In genomic region chr16:81095953-81096714, GRCh38 we compare ENCODE assay signal across 8 cellular contexts. TPM values are rescaled to one million over a fixed set of nuclear protein-coding genes. Genes with fewer than 3 reads are reported as not detected.
DNase-seq lines count a peak whose midpoint lies in the region; ATAC-seq and TF ChIP-seq lines count a peak whose summit lies in the region.

Gene GCSH (minus strand): TSS chr16:81096395. CDS start chr16:81096278, 117 bp downstream.

- H3K4me2 ChIP-seq in DND-41 (ENCODE audit: insufficient read depth, low read length) (peak within 1 kb of the TSS; percentile 94), GM23338 (peak within 1 kb of the TSS; percentile 87)

- H3K9ac ChIP-seq in DND-41 (ENCODE audit: low read depth, low read length), result peak within 1 kb of the TSS; percentile 92

- H3K36me3 ChIP-seq in DND-41 (ENCODE audit: insufficient read depth, low read length) (no peaks in the 10 kb centered on the region; the same call in 1 of the 2 replicates), GM23338 (ENCODE audit: insufficient read depth) (no peaks in the 10 kb centered on the region)

- intact Hi-C loops in activated T-helper 2 cell treated with anti-CD3 and anti-CD28 coated beads, Interferon-gamma antibody, Interleukin-2, Interleukin-4, amounts not matched to agents 10 μg/mL and 5 μg/mL and 100 μg/mL, durations not matched to agents 14 hours and 24 hours and 36 hours (cut with micrococcal nuclease), result loop anchor here (1.0 to 10.0 kb wide), 4 partner anchors 19 to 219 kb away; partner anchors contain the start of genes ATMIN, C16orf46, CENPN and GAN

- ATAC-seq in DND-41 (ENCODE audit: insufficient read depth, low read depth) (peak; percentile 97), GM23338 (peak; percentile 97)
- ATAC-seq in naive thymus-derived CD8-positive, alpha-beta T cell, result peak; percentile 96

- H3K4me3 Mint-ChIP-seq in GM23338, result peak within 1 kb of the TSS; percentile 84
- H3K4me3 Mint-ChIP-seq in activated T-helper 2 cell treated with anti-CD3 and anti-CD28 coated beads, Interferon-gamma antibody, Interleukin-2, Interleukin-4, amounts not matched to agents 10 μg/mL and 5 μg/mL and 100 μg/mL, durations not matched to agents 14 hours and 24 hours and 36 hours (ENCODE audit: low read depth), result peak within 1 kb of the TSS; percentile 77
- peak within 1 kb of the TSS; percentile 66 to 93 (median 78) for H3K4me3 Mint-ChIP-seq in naive thymus-derived CD8-positive, alpha-beta T cell

- H3K9me3 ChIP-seq in DND-41 (ENCODE audit: insufficient read depth, low read length, severe bottlenecking), result no peaks in the 10 kb centered on the region

- H3K9me3 Mint-ChIP-seq in GM23338, result peaks cover 3% of the 10 kb centered on the region; the same call in 2 of the 3 replicates
- H3K9me3 Mint-ChIP-seq in activated T-helper 2 cell treated with anti-CD3 and anti-CD28 coated beads, Interferon-gamma antibody, Interleukin-2, Interleukin-4, amounts not matched to agents 10 μg/mL and 5 μg/mL and 100 μg/mL, durations not matched to agents 14 hours and 24 hours and 36 hours, result peaks cover 4% of the 10 kb centered on the region
- peaks cover 0 to 4% (median 0%) of the 10 kb centered on the region in 9 donors for H3K9me3 Mint-ChIP-seq in naive thymus-derived CD8-positive, alpha-beta T cell

- H3K79me2 ChIP-seq in DND-41 (ENCODE audit: insufficient read depth, low read length) (peaks cover 41% of the 10 kb centered on the region), GM23338 (replicated peaks; ENCODE audit: insufficient read depth) (peaks cover 45% of the 10 kb centered on the region)

- H3K36me3 Mint-ChIP-seq in GM23338 (ENCODE audit: low read depth), result peaks cover 5% of the 10 kb centered on the region; the same call in 1 of the 3 replicates
- no peaks in the 10 kb centered on the region for H3K36me3 Mint-ChIP-seq in activated T-helper 2 cell treated with anti-CD3 and anti-CD28 coated beads, Interferon-gamma antibody, Interleukin-2, Interleukin-4, amounts not matched to agents 10 μg/mL and 5 μg/mL and 100 μg/mL, durations not matched to agents 14 hours and 24 hours and 36 hours (ENCODE audit: low read depth)
- no peaks in the 10 kb centered on the region for H3K36me3 Mint-ChIP-seq in naive thymus-derived CD8-positive, alpha-beta T cell

- DNase-seq in DND-41 (peak; percentile 100), GM23338 (ENCODE audit: low spot score) (peak; percentile 99), LHCN-M2 (ENCODE audit: low read depth) (peak; percentile 97), RPMI8226 (peak; percentile 96), fibroblast of mammary gland (ENCODE audit: low read depth) (peak; percentile 98)
- peak; percentile 99 for DNase-seq in activated T-helper 2 cell treated with anti-CD3 and anti-CD28 coated beads, Interferon-gamma antibody, Interleukin-2, Interleukin-4, amounts not matched to agents 10 μg/mL and 5 μg/mL and 100 μg/mL, durations not matched to agents 14 hours and 24 hours and 36 hours (ENCODE audit: low spot score)
- peak; percentile 91 to 99 (median 98) for DNase-seq in naive thymus-derived CD8-positive, alpha-beta T cell
- DNase-seq in stimulated activated naive CD4-positive, alpha-beta T cell (lab: John Stamatoyannopoulos, UW), result peak; percentile 96 to 98 (median 98)

- peaks cover 19% of the 10 kb centered on the region for H3K4me1 ChIP-seq in DND-41 (ENCODE audit: insufficient read depth, low read length)
- peaks cover 4% of the 10 kb centered on the region; the same call in 1 of the 2 replicates for H3K4me1 ChIP-seq in GM23338 (ENCODE audit: insufficient read depth)

- H3K4me3 ChIP-seq in DND-41 (ENCODE audit: low read depth in 1 of 2, low read length in 2 of 2), result peak within 1 kb of the TSS; percentile 98
- peak within 1 kb of the TSS; percentile 94 for H3K4me3 ChIP-seq in GM23338
- peak within 1 kb of the TSS; percentile 63 for H3K4me3 ChIP-seq in fibroblast of mammary gland (ENCODE audit: control insufficient read depth, low read depth, low read length)

- peaks cover 2% of the 10 kb centered on the region for H3K27me3 Mint-ChIP-seq in GM23338 (ENCODE audit: insufficient read depth, low read depth, poor library complexity)
- H3K27me3 Mint-ChIP-seq in activated T-helper 2 cell treated with anti-CD3 and anti-CD28 coated beads, Interferon-gamma antibody, Interleukin-2, Interleukin-4, amounts not matched to agents 10 μg/mL and 5 μg/mL and 100 μg/mL, durations not matched to agents 14 hours and 24 hours and 36 hours (ENCODE audit: low read depth), result no peaks in the 10 kb centered on the region
- H3K27me3 Mint-ChIP-seq in naive thymus-derived CD8-positive, alpha-beta T cell, result no peaks in the 10 kb centered on the region

- H2AFZ ChIP-seq in DND-41 (ENCODE audit: low read depth, low read length), result peak within 1 kb of the TSS; percentile 94
- H2AFZ ChIP-seq in GM23338, result peak within 1 kb of the TSS; percentile 69; the same call in 1 of the 2 replicates

- no peaks in the 10 kb centered on the region for H3F3A ChIP-seq in GM23338 (replicated peaks; ENCODE audit: low read depth)

- H3K27ac ChIP-seq in DND-41 (ENCODE audit: low read length), result peak within 1 kb of the TSS; percentile 77
- 0 out of 2 replicates have a peak within 1 kb of the TSS, but pooled peaks have one; percentile 6 for H3K27ac ChIP-seq in GM23338 (ENCODE audit: low read depth)

- POLR2A ChIA-PET in naive thymus-derived CD8-positive, alpha-beta T cell (lab: Charles Lee), result interaction anchor here (1.4 kb wide), 1 partner anchor 19 kb away, joined by 4 read pairs; the partner anchor contains the start of gene C16orf46

- H4K20me1 ChIP-seq in DND-41 (ENCODE audit: insufficient read depth, low read length) (0 out of 2 replicates have a peak, but pooled peaks cover 3% of the 10 kb centered on the region), GM23338 (replicated peaks; ENCODE audit: insufficient read depth) (peaks cover 7% of the 10 kb centered on the region; the same call in 1 of the 2 replicates)

- peaks cover 9% of the 10 kb centered on the region for H3K4me1 Mint-ChIP-seq in GM23338
- peaks cover 8% of the 10 kb centered on the region for H3K4me1 Mint-ChIP-seq in activated T-helper 2 cell treated with anti-CD3 and anti-CD28 coated beads, Interferon-gamma antibody, Interleukin-2, Interleukin-4, amounts not matched to agents 10 μg/mL and 5 μg/mL and 100 μg/mL, durations not matched to agents 14 hours and 24 hours and 36 hours (ENCODE audit: low read depth)
- peaks cover 3 to 14% (median 10%) of the 10 kb centered on the region in 4 donors for H3K4me1 Mint-ChIP-seq in naive thymus-derived CD8-positive, alpha-beta T cell

- H3K27ac Mint-ChIP-seq in GM23338, result peak within 1 kb of the TSS; percentile 43
- H3K27ac Mint-ChIP-seq in activated T-helper 2 cell treated with anti-CD3 and anti-CD28 coated beads, Interferon-gamma antibody, Interleukin-2, Interleukin-4, amounts not matched to agents 10 μg/mL and 5 μg/mL and 100 μg/mL, durations not matched to agents 14 hours and 24 hours and 36 hours, result peak within 1 kb of the TSS; percentile 61
- peak within 1 kb of the TSS; percentile 2 to 91 (median 74) for H3K27ac Mint-ChIP-seq in naive thymus-derived CD8-positive, alpha-beta T cell

- TF ChIP-seq CTCF in DND-41 (IDR thresholded peaks at IDR 0.05; ENCODE audit: borderline replicate concordance, extremely low read depth, low read length, poor library complexity, severe bottlenecking) (no peak), GM23338 (conservative IDR thresholded peaks at IDR 0.05; ENCODE audit: low read depth in 2 of 2) (no peak), fibroblast of mammary gland (conservative IDR thresholded peaks at IDR 0.05; ENCODE audit: control insufficient read depth, insufficient read depth, low read depth, low read length) (no peak)

- H3K27me3 ChIP-seq in DND-41 (ENCODE audit: insufficient read depth, low read length, poor library complexity), result no peaks in the 10 kb centered on the region
- H3K27me3 ChIP-seq in GM23338 (ENCODE audit: insufficient read depth), result no peaks in the 10 kb centered on the region

- H3K9me2 ChIP-seq in GM23338 (ENCODE audit: insufficient read depth), result peaks cover 7% of the 10 kb centered on the region; the same call in 1 of the 2 replicates

TF ChIP-seq in GM23338, 12 proteins besides CTCF, POLR2A, EP300 and RAD21:
- TF ChIP-seq ETS1 (IDR thresholded peaks at IDR 0.05) (no peak), JUNB (IDR thresholded peaks at IDR 0.05; ENCODE audit: unreplicated experiment) (no peak), POLR2AphosphoS5 (IDR thresholded peaks at IDR 0.05; ENCODE audit: low read depth) (peak; percentile 50), NANOG (IDR thresholded peaks at IDR 0.05; ENCODE audit: borderline replicate concordance) (no peak), CREB1 (CRISPR knock-in tag; IDR thresholded peaks at IDR 0.05; ENCODE audit: low read depth) (0 out of 2 replicates have a peak, but pooled peaks have one; percentile 6)
TF ChIP-seq in GM23338: peak in this region for 2.

RNA-seq across cellular contexts. Expression of gene GCSH, which starts in this region (rescaled TPM):
- 103 and 118 TPM in 2 replicates for total RNA-seq in GM23338 (2014; rRNA removed; shearing (Covaris generic))
- 389 and 397 TPM in 2 replicates for polyA plus RNA-seq in GM23338 (2016; fragmentation: Nextera tagmentation; extraction: Ambion mirVana)
- 32.3 and 35.0 TPM in 2 replicates for total RNA-seq in LHCN-M2 (2014; rRNA removed)
- 16.9 TPM for polyA plus RNA-seq in LHCN-M2 (2012)
- total RNA-seq in activated T-helper 2 cell treated with anti-CD3 and anti-CD28 coated beads, Interferon-gamma antibody, Interleukin-2, Interleukin-4, amounts not matched to agents 10 μg/mL and 5 μg/mL and 100 μg/mL, durations not matched to agents 14 hours and 24 hours and 36 hours, result 23.2 and 25.7 TPM in 2 replicates
- 10 to 100 TPM in 1 of 2 experiments, 1 to 10 TPM in 1; 6.5 to 11.9 TPM for total RNA-seq in naive thymus-derived CD8-positive, alpha-beta T cell
- polyA plus RNA-seq in naive thymus-derived CD8-positive, alpha-beta T cell, result 10 to 100 TPM; 13.5 to 15.8 (median 14.4) TPM

Comparison
In these comparisons a context has a peak if more than half of its experiments do, and no peak if none do; other contexts are left out.
1. Peak in every context shown above with its lines: DNase-seq, ATAC-seq, H3K4me3 ChIP-seq and H3K27ac ChIP-seq.
2. RNA of gene GCSH (polyA plus RNA-seq): 389 to 397 TPM in GM23338; 13.5 to 15.8 TPM in naive thymus-derived CD8-positive, alpha-beta T cell; every median in the first group is over 10 times any median in the second.